Comparison of ENCODE assay signal across 16 cellular contexts in genomic region chr21:28212056-28212455, GRCh38.
A peak's percentile ranks its signal among the peaks of the same experiment; 100 is the strongest.
DNase-seq lines count a peak whose midpoint lies in the region; ATAC-seq and TF ChIP-seq lines count a peak whose summit lies in the region.
"Had no signal": no experiment of that assay in that cellular context is flagged by ENCODE, and none has a peak within 500 bp of the region (broad histone marks: within the 10 kb centered on the region; RNA-seq: fewer than 3 reads in every experiment).

No MANE protein-coding gene starts in this region.

- no peaks in the 10 kb centered on the region for H3K9me3 Mint-ChIP-seq in Caco-2 (ENCODE audit: unreplicated experiment)
- H3K9me3 Mint-ChIP-seq: GM23338 had no signal

- intact Hi-C loops in heart right ventricle (cut with DNase I), result loop anchor here in 1 of 10 donors (10.0 kb wide), 1 partner anchor 97 kb away; no protein-coding TSS in a partner anchor
- intact Hi-C loops in Right ventricle myocardium inferior (cut with DNase I), result loop anchor here (10.0 kb wide), 1 partner anchor 543 kb away; no protein-coding TSS in a partner anchor
- intact Hi-C loops in body of pancreas (cut with DNase I), result no loop called here
- intact Hi-C loops in uterus (cut with DNase I; ENCODE audit: low total_unique reads), result no loop called here
- intact Hi-C loops in Caco-2 (cut with micrococcal nuclease; ENCODE audit: unreplicated experiment), result no loop called here

- DNase-seq in heart right ventricle, result peak in 1 of 2 donors; percentile 12
- no peak for DNase-seq in Right ventricle myocardium inferior (ENCODE audit: missing footprints)
- peak in 3 of 4 donors; percentile 26 to 57 (median 30) for DNase-seq in body of pancreas
- no peak for DNase-seq in omental fat pad (ENCODE audit: low spot score)
- peak; percentile 82 to 89 for DNase-seq in uterus
- DNase-seq in Caco-2, result no peak
- DNase-seq in putamen (ENCODE audit: low spot score), result no peak
- no peak for DNase-seq in HK-2 (ENCODE audit: unreplicated experiment)
- DNase-seq: CD4-positive, alpha-beta memory T cell; DMS153; DMS79 treated with DMSO at 0.1 percent for 48 hours; EL; H7 had no signal

- no peak for TF ChIP-seq CTCF in heart right ventricle (IDR thresholded peaks at IDR 0.05)
- no peak for TF ChIP-seq CTCF in body of pancreas (IDR thresholded peaks at IDR 0.05)
- TF ChIP-seq CTCF in omental fat pad (IDR thresholded peaks at IDR 0.05), result no peak
- TF ChIP-seq CTCF in uterus (IDR thresholded peaks at IDR 0.05), result no peak
- no peak for TF ChIP-seq CTCF in Caco-2 (IDR thresholded peaks at IDR 0.05; ENCODE audit: insufficient read depth in 1 of 2, low read depth in 1 of 2, low read length in 1 of 2, severe bottlenecking in 1 of 2, unreplicated experiment in 1 of 2)

- H3K4me3 ChIP-seq in heart right ventricle, result no peak overlapping the region
- no peak overlapping the region for H3K4me3 ChIP-seq in body of pancreas
- no peak overlapping the region for H3K4me3 ChIP-seq in uterus
- H3K4me3 ChIP-seq in Caco-2 (ENCODE audit: low read depth, low read length), result no peak overlapping the region
- H3K4me3 ChIP-seq: GM23338 had no signal

- H3K4me1 ChIP-seq in heart right ventricle, result peaks cover 0 to 26% (median 16%) of the 10 kb centered on the region in 9 donors
- peaks cover 19% of the 10 kb centered on the region for H3K4me1 ChIP-seq in body of pancreas
- H3K4me1 ChIP-seq in uterus, result peaks cover 0 to 24% of the 10 kb centered on the region in 2 donors
- peaks cover 13% of the 10 kb centered on the region for H3K4me1 ChIP-seq in Caco-2

- H3K9me3 ChIP-seq in heart right ventricle (no peaks in the 10 kb centered on the region), body of pancreas (no peaks in the 10 kb centered on the region), uterus (no peaks in the 10 kb centered on the region), Caco-2 (peaks cover 6% of the 10 kb centered on the region)

- no peaks in the 10 kb centered on the region for H3K27me3 Mint-ChIP-seq in Caco-2 (ENCODE audit: insufficient read depth, unreplicated experiment)
- H3K27me3 Mint-ChIP-seq: B cell; CD4-positive, alpha-beta memory T cell had no signal

- TF ChIP-seq POLR2A in body of pancreas (IDR thresholded peaks at IDR 0.05) (no peak), uterus (IDR thresholded peaks at IDR 0.05) (no peak)

- H3K27ac ChIP-seq in heart right ventricle (peak overlapping the region in 1 of 10 donors; percentile 14), body of pancreas (no peak overlapping the region), uterus (peak overlapping the region; percentile 65)
- H3K27ac ChIP-seq: C4-2B had no signal

- CTCF ChIA-PET in Caco-2 (lab: Charles Lee), result no interaction called here

- no TSS peak for BruUV-seq in Caco-2 (replicated peaks; lab: Mats Ljungman, UMichigan)

- POLR2A ChIA-PET in Caco-2 (lab: Charles Lee), result no interaction called here

- WGBS in heart right ventricle, 2 donors, result 49 to 52% methylated on average over 2 of the region's 2 CpGs
- WGBS in body of pancreas, 2 donors, result 35 to 55% methylated on average over 2 of the region's 2 CpGs

- no peaks in the 10 kb centered on the region for H3K36me3 ChIP-seq in heart right ventricle
- H3K36me3 ChIP-seq in body of pancreas (replicated peaks in 1 of 2; ENCODE audit: insufficient read depth in 1 of 2, low read depth in 2 of 2), result no peaks in the 10 kb centered on the region
- H3K36me3 ChIP-seq in uterus, result no peaks in the 10 kb centered on the region
- no peaks in the 10 kb centered on the region for H3K36me3 ChIP-seq in Caco-2 (ENCODE audit: control insufficient read depth, insufficient read depth, low read length)

- no peak overlapping the region for H3K4me3 Mint-ChIP-seq in Caco-2 (ENCODE audit: unreplicated experiment)
- H3K4me3 Mint-ChIP-seq: B cell; CD4-positive, alpha-beta memory T cell; GM23338 had no signal

- H3K27me3 ChIP-seq in heart right ventricle (no peaks in the 10 kb centered on the region), body of pancreas (no peaks in the 10 kb centered on the region), uterus (no peaks in the 10 kb centered on the region), Caco-2 (replicated peaks; ENCODE audit: control insufficient read depth, insufficient read depth, low read length) (no peaks in the 10 kb centered on the region)

- H3K4me1 Mint-ChIP-seq in Caco-2 (ENCODE audit: low read depth, unreplicated experiment), result no peaks in the 10 kb centered on the region
- H3K4me1 Mint-ChIP-seq: B cell; CD4-positive, alpha-beta memory T cell; GM23338 had no signal

- peak in 5 of 8 donors; percentile 39 to 68 (median 61) for ATAC-seq in heart right ventricle
- no peak for ATAC-seq in Right ventricle myocardium inferior
- peak; percentile 57 for ATAC-seq in body of pancreas
- ATAC-seq in omental fat pad (ENCODE audit: low FRiP score), result peak; percentile 64
- ATAC-seq: GM23338 had no signal

- H3K27ac Mint-ChIP-seq in Caco-2 (ENCODE audit: unreplicated experiment), result no peak overlapping the region
- H3K27ac Mint-ChIP-seq: B cell; CD4-positive, alpha-beta memory T cell; GM23338 had no signal

- H3K36me3 Mint-ChIP-seq in Caco-2 (ENCODE audit: insufficient read depth, unreplicated experiment), result no peaks in the 10 kb centered on the region
- H3K36me3 Mint-ChIP-seq: CD4-positive, alpha-beta memory T cell had no signal

Comparison
In these comparisons a context has a peak if more than half of its experiments do, and no peak if none do; other contexts are left out.
1. DNase-seq: peak in body of pancreas (3 of 4) and uterus (2 of 2); none in Right ventricle myocardium inferior (single experiment), omental fat pad (single experiment), Caco-2 (0 of 2), putamen (single experiment) and HK-2 (single experiment).
2. H3K27ac ChIP-seq: peak in uterus (2 of 2); none in body of pancreas (0 of 4).